Comparison of ENCODE assay signal across 11 cellular contexts in genomic region chr18:159933-160332, GRCh38. TPM values are rescaled to one million over a fixed set of nuclear protein-coding genes. Genes with fewer than 3 reads are reported as not detected.
A peak's percentile ranks its signal among the peaks of the same experiment; 100 is the strongest.
DNase-seq lines count a peak whose midpoint lies in the region; ATAC-seq and TF ChIP-seq lines count a peak whose summit lies in the region.
"Had no signal": no experiment of that assay in that cellular context is flagged by ENCODE, and none has a peak within 500 bp of the region (broad histone marks: within the 10 kb centered on the region; RNA-seq: fewer than 3 reads in every experiment).

No MANE protein-coding gene starts in this region.

- 96 to 97% methylated on average over 15 of the region's 15 CpGs for WGBS in heart right ventricle, 2 donors
- 96 to 97% (median 96%) methylated on average over 15 of the region's 15 CpGs for WGBS in heart left ventricle, 4 donors

- CTCF ChIA-PET in activated CD4-positive, alpha-beta memory T cell treated with anti-CD3 and anti-CD28 coated beads for 36 hours (lab: Charles Lee), result interaction anchor here (0.7 kb wide), 1 partner anchor 346 kb away, joined by 3 read pairs; no protein-coding TSS in a partner anchor

- H3K4me1 Mint-ChIP-seq in activated CD4-positive, alpha-beta memory T cell treated with anti-CD3 and anti-CD28 coated beads for 36 hours (ENCODE audit: low read depth), result peaks cover 30% of the 10 kb centered on the region
- peaks cover 7% of the 10 kb centered on the region for H3K4me1 Mint-ChIP-seq in glutamatergic neuron (ENCODE audit: low read depth, unreplicated experiment)

- H3K27ac ChIP-seq in heart right ventricle, result no peak overlapping the region
- H3K27ac ChIP-seq in heart left ventricle, result no peak overlapping the region
- no peak overlapping the region for H3K27ac ChIP-seq in thoracic aorta

- no peaks in the 10 kb centered on the region for H3K27me3 ChIP-seq in heart right ventricle
- no peaks in the 10 kb centered on the region for H3K27me3 ChIP-seq in heart left ventricle
- no peaks in the 10 kb centered on the region for H3K27me3 ChIP-seq in thoracic aorta (replicated peaks; ENCODE audit: insufficient read depth)

- no peaks in the 10 kb centered on the region for H3K27me3 Mint-ChIP-seq in activated CD4-positive, alpha-beta memory T cell treated with anti-CD3 and anti-CD28 coated beads for 36 hours
- peaks cover 4% of the 10 kb centered on the region for H3K27me3 Mint-ChIP-seq in glutamatergic neuron (ENCODE audit: unreplicated experiment)

- no peaks in the 10 kb centered on the region for H3K9me3 ChIP-seq in heart right ventricle
- H3K9me3 ChIP-seq in heart left ventricle, result no peaks in the 10 kb centered on the region
- no peaks in the 10 kb centered on the region for H3K9me3 ChIP-seq in thoracic aorta

- no peak for TF ChIP-seq POLR2A in heart left ventricle (IDR thresholded peaks at IDR 0.05)
- TF ChIP-seq POLR2A in erythroblast (IDR thresholded peaks at IDR 0.05; ENCODE audit: low read length), result no peak

- POLR2A ChIA-PET in activated CD4-positive, alpha-beta memory T cell treated with anti-CD3 and anti-CD28 coated beads for 36 hours (lab: Charles Lee), result no interaction called here

- intact Hi-C loops in heart right ventricle (cut with DNase I), result no loop called here
- intact Hi-C loops in heart left ventricle (cut with DNase I), result loop anchor here in 3 of 10 donors (5.0 kb wide), 1 partner anchor 107 kb away; the partner anchor contains the start of gene THOC1 (in 3 of the 3)
- intact Hi-C loops in activated CD4-positive, alpha-beta memory T cell treated with anti-CD3 and anti-CD28 coated beads for 36 hours (cut with micrococcal nuclease), result loop anchor here (2.0 to 5.0 kb wide), 2 partner anchors 49 to 652 kb away; partner anchors contain the start of gene YES1

- H3K9me3 Mint-ChIP-seq in activated CD4-positive, alpha-beta memory T cell treated with anti-CD3 and anti-CD28 coated beads for 36 hours, result no peaks in the 10 kb centered on the region
- H3K9me3 Mint-ChIP-seq in glutamatergic neuron (ENCODE audit: unreplicated experiment), result peaks cover 5% of the 10 kb centered on the region

- H3K36me3 Mint-ChIP-seq in activated CD4-positive, alpha-beta memory T cell treated with anti-CD3 and anti-CD28 coated beads for 36 hours, result peaks cover 16% of the 10 kb centered on the region
- no peaks in the 10 kb centered on the region for H3K36me3 Mint-ChIP-seq in glutamatergic neuron (ENCODE audit: unreplicated experiment)

- no peak for ATAC-seq in heart right ventricle
- no peak for ATAC-seq in heart left ventricle
- no peak for ATAC-seq in thoracic aorta (ENCODE audit: insufficient number of reproducible peaks, low FRiP score, low read depth)
- ATAC-seq in HG02981 (IDR thresholded peaks at IDR 0.05; ENCODE audit: unreplicated experiment), result no peak
- ATAC-seq in GM18517 (IDR thresholded peaks at IDR 0.05; ENCODE audit: unreplicated experiment), result no peak

- no peak overlapping the region for H3K27ac Mint-ChIP-seq in activated CD4-positive, alpha-beta memory T cell treated with anti-CD3 and anti-CD28 coated beads for 36 hours
- peak overlapping the region; percentile 94 for H3K27ac Mint-ChIP-seq in glutamatergic neuron (ENCODE audit: unreplicated experiment)

- H3K36me3 ChIP-seq in heart right ventricle (peaks cover 0 to 27% (median 0%) of the 10 kb centered on the region in 9 donors), heart left ventricle (peaks cover 0 to 24% (median 18%) of the 10 kb centered on the region in 9 donors), thoracic aorta (no peaks in the 10 kb centered on the region)

- TF ChIP-seq CTCF in heart right ventricle (IDR thresholded peaks at IDR 0.05), result no peak
- no peak for TF ChIP-seq CTCF in heart left ventricle (IDR thresholded peaks at IDR 0.05)
- no peak for TF ChIP-seq CTCF in glutamatergic neuron (IDR thresholded peaks at IDR 0.05; ENCODE audit: partially characterized antibody, unreplicated experiment)
- no peak for TF ChIP-seq CTCF in thoracic aorta (IDR thresholded peaks at IDR 0.05)

- peak overlapping the region; percentile 86 for H3K4me3 Mint-ChIP-seq in activated CD4-positive, alpha-beta memory T cell treated with anti-CD3 and anti-CD28 coated beads for 36 hours
- H3K4me3 Mint-ChIP-seq in glutamatergic neuron (ENCODE audit: unreplicated experiment), result peak overlapping the region; percentile 99

- H3K4me3 ChIP-seq in heart right ventricle (peak overlapping the region in 6 of 10 donors; percentile 93 to 99 (median 96)), heart left ventricle (peak overlapping the region in 4 of 12 donors; percentile 76 to 97 (median 87)), thoracic aorta (peak overlapping the region; percentile 93)

- H3K4me1 ChIP-seq in heart right ventricle (peaks cover 0 to 31% (median 24%) of the 10 kb centered on the region in 9 donors), heart left ventricle (peaks cover 0 to 27% (median 15%) of the 10 kb centered on the region in 12 donors), thoracic aorta (ENCODE audit: control insufficient read depth in 1 of 2, low read depth in 2 of 2) (peaks cover 9 to 19% of the 10 kb centered on the region in 2 donors)

- no peak for DNase-seq in heart right ventricle
- no peak for DNase-seq in heart left ventricle
- DNase-seq in activated CD4-positive, alpha-beta memory T cell treated with anti-CD3 and anti-CD28 coated beads for 36 hours, result no peak
- no peak for DNase-seq in glutamatergic neuron
- DNase-seq in thoracic aorta (ENCODE audit: low spot score), result no peak
- no peak for DNase-seq in erythroblast (lab: John Stamatoyannopoulos, UW)
- DNase-seq: COR-L47; effector memory CD4-positive, alpha-beta T cell; stimulated activated CD4-positive, alpha-beta T cell treated with anti-CD3 and anti-CD28 coated beads, Interleukin-4, amount 100 ng/mL, for 4 hours had no signal

RNA-seq across cellular contexts. Expression of gene USP14, which starts 1.6 kb away (rescaled TPM):
- total RNA-seq in heart right ventricle (10 to 100 TPM; 45.5 to 53.3 (median 49.9) TPM), heart left ventricle (10 to 100 TPM; 19.1 to 61.5 (median 48.9) TPM), glutamatergic neuron (ENCODE audit: unreplicated experiment) (92.4 TPM), thoracic aorta (10 to 100 TPM; 26.2 to 33.3 TPM)
- polyA plus RNA-seq in heart right ventricle (10 to 100 TPM; 15.3 to 26.2 TPM), heart left ventricle (10 to 100 TPM; 16.5 to 42.9 TPM)
- total RNA-seq in activated CD4-positive, alpha-beta memory T cell treated with anti-CD3 and anti-CD28 coated beads for 36 hours, result 10 to 100 TPM; 88.2 to 90.8 TPM
